In the genomic region with DNA sequence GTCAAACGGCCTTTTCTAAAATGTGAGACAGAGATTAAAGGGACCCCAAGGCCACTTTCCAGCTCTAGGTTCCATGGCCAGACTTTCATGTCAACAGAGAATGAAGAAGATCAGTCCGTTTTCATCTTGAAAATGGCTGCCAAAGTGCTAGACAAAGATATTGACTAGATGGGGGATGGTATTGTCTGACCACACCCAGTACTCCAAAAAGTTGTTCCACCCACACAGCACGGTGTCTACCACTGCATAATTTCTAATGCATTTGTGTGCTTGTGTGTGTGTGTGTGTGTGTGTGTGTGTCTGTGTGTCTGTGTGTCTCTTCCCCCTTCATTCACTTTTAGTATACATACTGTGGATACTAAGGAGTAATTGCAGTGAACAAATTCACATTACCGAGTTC, we compare ENCODE assay signal across 11 cellular contexts. TPM values are rescaled to one million over a fixed set of nuclear protein-coding genes. Genes with fewer than 3 reads are reported as not detected.
DNase-seq lines count a peak whose midpoint lies in the region; ATAC-seq and TF ChIP-seq lines count a peak whose summit lies in the region.
"Had no signal": no experiment of that assay in that cellular context is flagged by ENCODE, and none has a peak within 500 bp of the region (broad histone marks: within the 10 kb centered on the region; RNA-seq: fewer than 3 reads in every experiment).

No MANE protein-coding gene starts in this region.

- CTCF ChIA-PET in SK-N-SH (lab: Yijun Ruan, JAX) = interaction anchor here (0.5 to 3.3 kb wide), 18 partner anchors 8 to 774 kb away, joined by 3 to 67 read pairs (median 4); no protein-coding TSS in a partner anchor

- H3K36me3 Mint-ChIP-seq in endodermal cell (ENCODE audit: low read depth) = no peaks in the 10 kb centered on the region

- no peak for DNase-seq in SK-N-SH
- no peak for DNase-seq in endodermal cell
- no peak for DNase-seq in NCI-H1092 (lab: John Stamatoyannopoulos, UW)
- DNase-seq in T-helper 9 cell = no peak
- DNase-seq in activated CD8-positive, alpha-beta memory T cell treated with anti-CD3 and anti-CD28 coated beads for 24 hours = no peak
- DNase-seq: effector memory CD8-positive, alpha-beta T cell had no signal

- TF ChIP-seq RAD21 in SK-N-SH (IDR thresholded peaks at IDR 0.05; ENCODE audit: low read length) = no peak

- H3K4me3 ChIP-seq in SK-N-SH (ENCODE audit: low read depth in 2 of 2, low read length in 1 of 2) (no peak overlapping the region), endodermal cell (ENCODE audit: low read length) (peak overlapping the region; percentile 42), mucosa of rectum (ENCODE audit: low read length in 2 of 2) (peak overlapping the region; percentile 52 to 76), urinary bladder (ENCODE audit: low read depth, low read length) (peak overlapping the region; percentile 49)
- H3K4me3 ChIP-seq: A549 had no signal

- H3K9ac ChIP-seq in SK-N-SH (no peak overlapping the region), endodermal cell (ENCODE audit: extremely low read depth, low read length, poor library complexity, severe bottlenecking) (no peak overlapping the region), mucosa of rectum (ENCODE audit: low read depth in 1 of 2, low read length in 2 of 2) (peak overlapping the region; percentile 28 to 67)

- H3K27me3 Mint-ChIP-seq in endodermal cell (ENCODE audit: insufficient read depth) = peaks cover 15% of the 10 kb centered on the region

- peaks cover 27% of the 10 kb centered on the region for H3K4me1 Mint-ChIP-seq in endodermal cell

- no peak for ATAC-seq in SK-N-SH treated with all-trans-retinoic acid at 6 μM for 48 hours

- H3K36me3 ChIP-seq in SK-N-SH (replicated peaks in 1 of 2; ENCODE audit: control insufficient read depth in 1 of 2, insufficient read depth in 2 of 2, low read length in 1 of 2) (no peaks in the 10 kb centered on the region), endodermal cell (ENCODE audit: control insufficient read depth, insufficient read depth, low read length) (no peaks in the 10 kb centered on the region), mucosa of rectum (ENCODE audit: control insufficient read depth in 2 of 2, insufficient read depth in 2 of 2, low read length in 2 of 2) (no peaks in the 10 kb centered on the region), urinary bladder (ENCODE audit: insufficient read depth) (no peaks in the 10 kb centered on the region)

- TF ChIP-seq CTCF in SK-N-SH (IDR thresholded peaks at IDR 0.05) (no peak), endodermal cell (conservative IDR thresholded peaks at IDR 0.05) (no peak)

- H3F3A ChIP-seq in SK-N-SH (replicated peaks; ENCODE audit: insufficient read depth) = peaks cover 30% of the 10 kb centered on the region

- peaks cover 5 to 42% of the 10 kb centered on the region in 2 experiments for H3K4me1 ChIP-seq in SK-N-SH (ENCODE audit: control insufficient read depth in 1 of 2, insufficient read depth in 2 of 2, low read depth in 1 of 2, low read length in 1 of 2)
- H3K4me1 ChIP-seq in endodermal cell (ENCODE audit: control insufficient read depth, insufficient read depth, low read length) = peaks cover 10% of the 10 kb centered on the region
- H3K4me1 ChIP-seq in mucosa of rectum (ENCODE audit: control insufficient read depth in 2 of 2, insufficient read depth in 2 of 2, low read length in 2 of 2) = no peaks in the 10 kb centered on the region
- peaks cover 1% of the 10 kb centered on the region for H3K4me1 ChIP-seq in urinary bladder (ENCODE audit: insufficient read depth)

- POLR2A ChIA-PET in SK-N-SH (lab: Yijun Ruan, JAX) = no interaction called here

- peak overlapping the region; percentile 67 for H3K4me3 Mint-ChIP-seq in endodermal cell
- H3K4me3 Mint-ChIP-seq: effector memory CD8-positive, alpha-beta T cell had no signal

- no peaks in the 10 kb centered on the region for H3K27me3 ChIP-seq in SK-N-SH (ENCODE audit: insufficient read depth)
- peaks cover 12% of the 10 kb centered on the region for H3K27me3 ChIP-seq in endodermal cell (ENCODE audit: control insufficient read depth, insufficient read depth, low read length, poor library complexity, severe bottlenecking)
- peaks cover 0 to 10% of the 10 kb centered on the region in 2 donors for H3K27me3 ChIP-seq in mucosa of rectum (ENCODE audit: control insufficient read depth in 2 of 2, insufficient read depth in 2 of 2, low read length in 2 of 2)

- H3K9me3 Mint-ChIP-seq in endodermal cell = no peaks in the 10 kb centered on the region
- H3K9me3 Mint-ChIP-seq: effector memory CD8-positive, alpha-beta T cell had no signal

- WGBS in SK-N-SH (ENCODE audit: low lambda C conversion rate) = 94% methylated on average over 4 of the region's 4 CpGs
- 70 to 71% methylated on average over 2 to 3 of the region's 4 CpGs for whole genome bisulfite sequencing in endodermal cell (ENCODE audit: insufficient coverage in 1 of 2, insufficient read length in 1 of 2), 2 experiments
- WGBS in urinary bladder = 17% methylated on average over 4 of the region's 4 CpGs

- no peaks in the 10 kb centered on the region for H3K9me2 ChIP-seq in SK-N-SH

- H3K27ac ChIP-seq in SK-N-SH (ENCODE audit: low read depth in 2 of 2, low read length in 1 of 2) (peak overlapping the region in 1 of 2 experiments; percentile 76; a peak in 1 of 4 replicates), endodermal cell (ENCODE audit: low read depth, low read length) (peak overlapping the region; percentile 40), mucosa of rectum (ENCODE audit: low read depth in 2 of 2, low read length in 2 of 2) (peak overlapping the region; percentile 84 to 85), urinary bladder (ENCODE audit: low read depth) (peak overlapping the region; percentile 79)

- H2AFZ ChIP-seq in SK-N-SH (ENCODE audit: low read depth) = peak overlapping the region; percentile 78

- no peaks in the 10 kb centered on the region for H4K20me1 ChIP-seq in SK-N-SH (ENCODE audit: insufficient read depth)

- H3K9me3 ChIP-seq in SK-N-SH = no peaks in the 10 kb centered on the region; the same call in 1 of the 2 replicates
- H3K9me3 ChIP-seq in endodermal cell (ENCODE audit: control insufficient read depth, low read length) = no peaks in the 10 kb centered on the region
- H3K9me3 ChIP-seq in mucosa of rectum (ENCODE audit: control insufficient read depth in 2 of 2, low read length in 2 of 2) = no peaks in the 10 kb centered on the region
- H3K9me3 ChIP-seq: A549 had no signal

- no peak for TF ChIP-seq EP300 in SK-N-SH (IDR thresholded peaks at IDR 0.05; ENCODE audit: borderline replicate concordance in 1 of 2, low read depth in 1 of 2, low read length in 1 of 2)

- H3K79me2 ChIP-seq in SK-N-SH (ENCODE audit: insufficient read depth) = no peaks in the 10 kb centered on the region

- no peak overlapping the region; the same call in 1 of the 2 replicates for H3K4me2 ChIP-seq in SK-N-SH
- H3K4me2 ChIP-seq: A549 had no signal

- H3K27ac Mint-ChIP-seq in endodermal cell = no peak overlapping the region
- H3K27ac Mint-ChIP-seq: effector memory CD8-positive, alpha-beta T cell had no signal

TF ChIP-seq in SK-N-SH, 30 proteins besides CTCF, POLR2A, EP300 and RAD21 (continues in another document):
- TF ChIP-seq, protein P1, sequence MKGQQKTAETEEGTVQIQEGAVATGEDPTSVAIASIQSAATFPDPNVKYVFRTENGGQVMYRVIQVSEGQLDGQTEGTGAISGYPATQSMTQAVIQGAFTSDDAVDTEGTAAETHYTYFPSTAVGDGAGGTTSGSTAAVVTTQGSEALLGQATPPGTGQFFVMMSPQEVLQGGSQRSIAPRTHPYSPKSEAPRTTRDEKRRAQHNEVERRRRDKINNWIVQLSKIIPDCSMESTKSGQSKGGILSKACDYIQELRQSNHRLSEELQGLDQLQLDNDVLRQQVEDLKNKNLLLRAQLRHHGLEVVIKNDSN (IDR thresholded peaks at IDR 0.05; ENCODE audit: borderline replicate concordance, low read depth) = no peak
- no peak for TF ChIP-seq ELF1 (IDR thresholded peaks at IDR 0.05)
- TF ChIP-seq EZH2phosphoT487 (IDR thresholded peaks at IDR 0.05; ENCODE audit: borderline replicate concordance, low read depth) = no peak
- no peak for TF ChIP-seq RFX5 (IDR thresholded peaks at IDR 0.05; ENCODE audit: low read length)
- TF ChIP-seq FOSL2 (IDR thresholded peaks at IDR 0.05; ENCODE audit: borderline replicate concordance, low read depth) = no peak
- no peak for TF ChIP-seq NFIC (IDR thresholded peaks at IDR 0.05; ENCODE audit: borderline replicate concordance)
- TF ChIP-seq YY1 (IDR thresholded peaks at IDR 0.05; ENCODE audit: low read depth) = no peak
- no peak for TF ChIP-seq FOXM1 (IDR thresholded peaks at IDR 0.05; ENCODE audit: low read depth)
- TF ChIP-seq GABPA (IDR thresholded peaks at IDR 0.05; ENCODE audit: low read depth) = no peak
- TF ChIP-seq MXI1 (IDR thresholded peaks at IDR 0.05; ENCODE audit: low read depth, low read length) = no peak
- no peak for TF ChIP-seq JUND (IDR thresholded peaks at IDR 0.05)

TF ChIP-seq in SK-N-SH treated with all-trans-retinoic acid at 6 μM for 48 hours, 23 proteins besides CTCF, POLR2A, EP300 and RAD21 (continues in another document):
- TF ChIP-seq ESRRG (CRISPR knock-in tag; IDR thresholded peaks at IDR 0.05) (no peak), ZNF70 (CRISPR knock-in tag; IDR thresholded peaks at IDR 0.05) (no peak)
- TF ChIP-seq, protein P2, sequence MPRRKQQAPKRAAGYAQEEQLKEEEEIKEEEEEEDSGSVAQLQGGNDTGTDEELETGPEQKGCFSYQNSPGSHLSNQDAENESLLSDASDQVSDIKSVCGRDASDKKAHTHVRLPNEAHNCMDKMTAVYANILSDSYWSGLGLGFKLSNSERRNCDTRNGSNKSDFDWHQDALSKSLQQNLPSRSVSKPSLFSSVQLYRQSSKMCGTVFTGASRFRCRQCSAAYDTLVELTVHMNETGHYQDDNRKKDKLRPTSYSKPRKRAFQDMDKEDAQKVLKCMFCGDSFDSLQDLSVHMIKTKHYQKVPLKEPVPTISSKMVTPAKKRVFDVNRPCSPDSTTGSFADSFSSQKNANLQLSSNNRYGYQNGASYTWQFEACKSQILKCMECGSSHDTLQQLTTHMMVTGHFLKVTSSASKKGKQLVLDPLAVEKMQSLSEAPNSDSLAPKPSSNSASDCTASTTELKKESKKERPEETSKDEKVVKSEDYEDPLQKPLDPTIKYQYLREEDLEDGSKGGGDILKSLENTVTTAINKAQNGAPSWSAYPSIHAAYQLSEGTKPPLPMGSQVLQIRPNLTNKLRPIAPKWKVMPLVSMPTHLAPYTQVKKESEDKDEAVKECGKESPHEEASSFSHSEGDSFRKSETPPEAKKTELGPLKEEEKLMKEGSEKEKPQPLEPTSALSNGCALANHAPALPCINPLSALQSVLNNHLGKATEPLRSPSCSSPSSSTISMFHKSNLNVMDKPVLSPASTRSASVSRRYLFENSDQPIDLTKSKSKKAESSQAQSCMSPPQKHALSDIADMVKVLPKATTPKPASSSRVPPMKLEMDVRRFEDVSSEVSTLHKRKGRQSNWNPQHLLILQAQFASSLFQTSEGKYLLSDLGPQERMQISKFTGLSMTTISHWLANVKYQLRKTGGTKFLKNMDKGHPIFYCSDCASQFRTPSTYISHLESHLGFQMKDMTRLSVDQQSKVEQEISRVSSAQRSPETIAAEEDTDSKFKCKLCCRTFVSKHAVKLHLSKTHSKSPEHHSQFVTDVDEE (CRISPR knock-in tag; IDR thresholded peaks at IDR 0.05) = no peak

RNA-seq across cellular contexts. Expression of a gene that starts 1.3 kb away (rescaled TPM):
- polyA plus RNA-seq in SK-N-SH (2012; rRNA removed) (4.5 and 11.4 TPM in 2 replicates), urinary bladder (1,063 TPM)
- 6.5 and 7.3 TPM in 2 replicates for polyA plus RNA-seq in SK-N-SH (2012; cell fraction: cytosol; rRNA removed)
- 13.4 and 14.1 TPM in 2 replicates for polyA plus RNA-seq in SK-N-SH (2012; cell fraction: nucleus; rRNA removed)
- total RNA-seq in endodermal cell (10 to 100 TPM; 42.2 to 99.7 TPM), urinary bladder (11,897 TPM)
- 251 TPM for polyA plus RNA-seq in endodermal cell (2013, experiment 1 of 2)
- polyA plus RNA-seq in endodermal cell (2013, experiment 2 of 2) = 245 TPM
- total RNA-seq: NCI-H460 had no signal

Comparison
In these comparisons a context has a peak if more than half of its experiments do, and no peak if none do; other contexts are left out.
1. H3K4me3 ChIP-seq: peak in endodermal cell (single experiment), mucosa of rectum (2 of 2) and urinary bladder (single experiment); none in SK-N-SH (0 of 2).
2. H3K9ac ChIP-seq: peak in mucosa of rectum (2 of 2); none in SK-N-SH (single experiment) and endodermal cell (single experiment).
3. RNA of a gene that starts 1.3 kb away (total RNA-seq): 11,897 TPM in urinary bladder (single experiment); 42.2 to 99.7 TPM in endodermal cell; every median in the first group is over 100 times any median in the second.